1 cellular context compared by ENCODE assay signal in the genomic region with DNA sequence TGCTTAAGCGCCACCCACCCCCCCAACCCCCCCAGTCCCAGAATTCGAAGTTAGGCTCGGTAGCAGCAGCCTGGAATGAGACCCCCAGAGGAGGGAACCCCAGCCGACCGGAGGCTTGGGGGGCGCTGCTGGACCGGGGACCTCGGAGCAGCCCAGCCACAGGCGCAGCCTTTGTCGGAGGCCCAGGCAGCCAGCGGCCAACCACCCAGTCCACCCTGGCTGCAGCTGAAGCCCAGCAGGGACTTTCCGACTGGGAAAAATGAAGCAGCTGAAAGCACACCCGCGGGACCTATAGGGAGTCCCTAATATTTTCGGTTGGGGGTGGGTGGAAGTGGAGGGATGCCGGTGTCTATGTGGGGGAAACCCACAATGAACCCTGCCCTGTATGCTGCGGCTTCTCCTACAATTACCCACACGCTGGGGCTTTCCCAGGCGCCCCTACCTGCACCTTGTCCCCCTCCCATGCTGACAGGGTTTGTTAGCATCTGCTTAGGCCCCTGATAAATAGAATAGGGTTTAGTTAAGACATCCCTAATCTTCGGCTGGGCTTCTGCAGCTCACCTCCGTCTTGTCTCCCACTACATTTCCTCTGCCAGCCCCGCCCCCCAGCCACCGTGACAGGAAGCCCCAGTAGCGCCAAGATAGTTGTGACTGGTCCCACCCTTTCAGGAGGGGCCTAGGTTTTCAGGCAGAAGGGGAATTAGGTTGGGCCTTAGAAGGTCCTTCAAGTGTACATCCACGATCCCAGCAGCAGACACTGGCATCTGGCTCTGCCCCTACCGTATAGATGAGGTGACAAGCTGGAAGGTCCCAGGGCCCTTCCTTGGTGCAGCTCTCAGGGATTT.
TF ChIP-seq lines count a peak whose summit lies in the region.

No MANE protein-coding gene starts in this region.

TF ChIP-seq in GM12878, 131 proteins besides CTCF, POLR2A, EP300 and RAD21 (continues in another document):
- TF ChIP-seq, protein P1, sequence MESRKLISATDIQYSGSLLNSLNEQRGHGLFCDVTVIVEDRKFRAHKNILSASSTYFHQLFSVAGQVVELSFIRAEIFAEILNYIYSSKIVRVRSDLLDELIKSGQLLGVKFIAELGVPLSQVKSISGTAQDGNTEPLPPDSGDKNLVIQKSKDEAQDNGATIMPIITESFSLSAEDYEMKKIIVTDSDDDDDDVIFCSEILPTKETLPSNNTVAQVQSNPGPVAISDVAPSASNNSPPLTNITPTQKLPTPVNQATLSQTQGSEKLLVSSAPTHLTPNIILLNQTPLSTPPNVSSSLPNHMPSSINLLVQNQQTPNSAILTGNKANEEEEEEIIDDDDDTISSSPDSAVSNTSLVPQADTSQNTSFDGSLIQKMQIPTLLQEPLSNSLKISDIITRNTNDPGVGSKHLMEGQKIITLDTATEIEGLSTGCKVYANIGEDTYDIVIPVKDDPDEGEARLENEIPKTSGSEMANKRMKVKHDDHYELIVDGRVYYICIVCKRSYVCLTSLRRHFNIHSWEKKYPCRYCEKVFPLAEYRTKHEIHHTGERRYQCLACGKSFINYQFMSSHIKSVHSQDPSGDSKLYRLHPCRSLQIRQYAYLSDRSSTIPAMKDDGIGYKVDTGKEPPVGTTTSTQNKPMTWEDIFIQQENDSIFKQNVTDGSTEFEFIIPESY (IDR thresholded peaks at IDR 0.05): no peak
- TF ChIP-seq, protein P2, sequence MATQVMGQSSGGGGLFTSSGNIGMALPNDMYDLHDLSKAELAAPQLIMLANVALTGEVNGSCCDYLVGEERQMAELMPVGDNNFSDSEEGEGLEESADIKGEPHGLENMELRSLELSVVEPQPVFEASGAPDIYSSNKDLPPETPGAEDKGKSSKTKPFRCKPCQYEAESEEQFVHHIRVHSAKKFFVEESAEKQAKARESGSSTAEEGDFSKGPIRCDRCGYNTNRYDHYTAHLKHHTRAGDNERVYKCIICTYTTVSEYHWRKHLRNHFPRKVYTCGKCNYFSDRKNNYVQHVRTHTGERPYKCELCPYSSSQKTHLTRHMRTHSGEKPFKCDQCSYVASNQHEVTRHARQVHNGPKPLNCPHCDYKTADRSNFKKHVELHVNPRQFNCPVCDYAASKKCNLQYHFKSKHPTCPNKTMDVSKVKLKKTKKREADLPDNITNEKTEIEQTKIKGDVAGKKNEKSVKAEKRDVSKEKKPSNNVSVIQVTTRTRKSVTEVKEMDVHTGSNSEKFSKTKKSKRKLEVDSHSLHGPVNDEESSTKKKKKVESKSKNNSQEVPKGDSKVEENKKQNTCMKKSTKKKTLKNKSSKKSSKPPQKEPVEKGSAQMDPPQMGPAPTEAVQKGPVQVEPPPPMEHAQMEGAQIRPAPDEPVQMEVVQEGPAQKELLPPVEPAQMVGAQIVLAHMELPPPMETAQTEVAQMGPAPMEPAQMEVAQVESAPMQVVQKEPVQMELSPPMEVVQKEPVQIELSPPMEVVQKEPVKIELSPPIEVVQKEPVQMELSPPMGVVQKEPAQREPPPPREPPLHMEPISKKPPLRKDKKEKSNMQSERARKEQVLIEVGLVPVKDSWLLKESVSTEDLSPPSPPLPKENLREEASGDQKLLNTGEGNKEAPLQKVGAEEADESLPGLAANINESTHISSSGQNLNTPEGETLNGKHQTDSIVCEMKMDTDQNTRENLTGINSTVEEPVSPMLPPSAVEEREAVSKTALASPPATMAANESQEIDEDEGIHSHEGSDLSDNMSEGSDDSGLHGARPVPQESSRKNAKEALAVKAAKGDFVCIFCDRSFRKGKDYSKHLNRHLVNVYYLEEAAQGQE (IDR thresholded peaks at IDR 0.05; ENCODE audit: low read depth, low read length): no peak
- TF ChIP-seq TCF12 (IDR thresholded peaks at IDR 0.05; ENCODE audit: low read depth, low read length) (peak; percentile 57; the same call in 1 of the 2 replicates), NFYA (IDR thresholded peaks at IDR 0.05; ENCODE audit: borderline replicate concordance, low read depth, low read length) (no peak), WRNIP1 (IDR thresholded peaks at IDR 0.05; ENCODE audit: borderline replicate concordance, low read depth, low read length) (no peak), DPF2 (IDR thresholded peaks at IDR 0.05) (peak; percentile 60; the same call in 1 of the 2 replicates), EGR1 (IDR thresholded peaks at IDR 0.05; ENCODE audit: borderline replicate concordance in 1 of 2, low read depth in 2 of 2, low read length in 2 of 2) (peak in 1 of 2 experiments; percentile 56; a peak in 1 of 3 replicates), ASH2L (IDR thresholded peaks at IDR 0.05; ENCODE audit: borderline replicate concordance, low read depth) (no peak), ETV6 (conservative IDR thresholded peaks at IDR 0.05 in 1 of 2, IDR thresholded peaks at IDR 0.05 in 1 of 2; ENCODE audit: borderline replicate concordance in 1 of 2, low read depth in 1 of 2) (no peak), TCF3 (IDR thresholded peaks at IDR 0.05; ENCODE audit: borderline replicate concordance, insufficient read depth, low read depth, low read length) (no peak), JUNB (IDR thresholded peaks at IDR 0.05) (no peak), NR2C2 (IDR thresholded peaks at IDR 0.05; ENCODE audit: borderline replicate concordance, control insufficient read depth, insufficient read length, low read depth) (no peak), CHD4 (IDR thresholded peaks at IDR 0.05) (no peak), MEF2B (IDR thresholded peaks at IDR 0.05; ENCODE audit: partially characterized antibody, poor library complexity, severe bottlenecking) (peak; percentile 20), CREM (IDR thresholded peaks at IDR 0.05; ENCODE audit: low read depth) (no peak; the same call in 1 of the 2 replicates), NFIC (IDR thresholded peaks at IDR 0.05; ENCODE audit: low read depth, low read length) (peak; percentile 70; the same call in 1 of the 2 replicates), ZNF384 (IDR thresholded peaks at IDR 0.05; ENCODE audit: borderline replicate concordance, low read depth, low read length) (no peak), SUZ12 (IDR thresholded peaks at IDR 0.05; ENCODE audit: unreplicated experiment) (no peak), SP1 (IDR thresholded peaks at IDR 0.05; ENCODE audit: low read depth, low read length) (peak; percentile 17), LARP7 (IDR thresholded peaks at IDR 0.05) (no peak; the same call in 1 of the 2 replicates), SMARCA5 (IDR thresholded peaks at IDR 0.05) (no peak)
- TF ChIP-seq, protein P3, sequence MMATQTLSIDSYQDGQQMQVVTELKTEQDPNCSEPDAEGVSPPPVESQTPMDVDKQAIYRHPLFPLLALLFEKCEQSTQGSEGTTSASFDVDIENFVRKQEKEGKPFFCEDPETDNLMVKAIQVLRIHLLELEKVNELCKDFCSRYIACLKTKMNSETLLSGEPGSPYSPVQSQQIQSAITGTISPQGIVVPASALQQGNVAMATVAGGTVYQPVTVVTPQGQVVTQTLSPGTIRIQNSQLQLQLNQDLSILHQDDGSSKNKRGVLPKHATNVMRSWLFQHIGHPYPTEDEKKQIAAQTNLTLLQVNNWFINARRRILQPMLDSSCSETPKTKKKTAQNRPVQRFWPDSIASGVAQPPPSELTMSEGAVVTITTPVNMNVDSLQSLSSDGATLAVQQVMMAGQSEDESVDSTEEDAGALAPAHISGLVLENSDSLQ (IDR thresholded peaks at IDR 0.05): no peak; the same call in 1 of the 2 replicates
- TF ChIP-seq, protein P4, sequence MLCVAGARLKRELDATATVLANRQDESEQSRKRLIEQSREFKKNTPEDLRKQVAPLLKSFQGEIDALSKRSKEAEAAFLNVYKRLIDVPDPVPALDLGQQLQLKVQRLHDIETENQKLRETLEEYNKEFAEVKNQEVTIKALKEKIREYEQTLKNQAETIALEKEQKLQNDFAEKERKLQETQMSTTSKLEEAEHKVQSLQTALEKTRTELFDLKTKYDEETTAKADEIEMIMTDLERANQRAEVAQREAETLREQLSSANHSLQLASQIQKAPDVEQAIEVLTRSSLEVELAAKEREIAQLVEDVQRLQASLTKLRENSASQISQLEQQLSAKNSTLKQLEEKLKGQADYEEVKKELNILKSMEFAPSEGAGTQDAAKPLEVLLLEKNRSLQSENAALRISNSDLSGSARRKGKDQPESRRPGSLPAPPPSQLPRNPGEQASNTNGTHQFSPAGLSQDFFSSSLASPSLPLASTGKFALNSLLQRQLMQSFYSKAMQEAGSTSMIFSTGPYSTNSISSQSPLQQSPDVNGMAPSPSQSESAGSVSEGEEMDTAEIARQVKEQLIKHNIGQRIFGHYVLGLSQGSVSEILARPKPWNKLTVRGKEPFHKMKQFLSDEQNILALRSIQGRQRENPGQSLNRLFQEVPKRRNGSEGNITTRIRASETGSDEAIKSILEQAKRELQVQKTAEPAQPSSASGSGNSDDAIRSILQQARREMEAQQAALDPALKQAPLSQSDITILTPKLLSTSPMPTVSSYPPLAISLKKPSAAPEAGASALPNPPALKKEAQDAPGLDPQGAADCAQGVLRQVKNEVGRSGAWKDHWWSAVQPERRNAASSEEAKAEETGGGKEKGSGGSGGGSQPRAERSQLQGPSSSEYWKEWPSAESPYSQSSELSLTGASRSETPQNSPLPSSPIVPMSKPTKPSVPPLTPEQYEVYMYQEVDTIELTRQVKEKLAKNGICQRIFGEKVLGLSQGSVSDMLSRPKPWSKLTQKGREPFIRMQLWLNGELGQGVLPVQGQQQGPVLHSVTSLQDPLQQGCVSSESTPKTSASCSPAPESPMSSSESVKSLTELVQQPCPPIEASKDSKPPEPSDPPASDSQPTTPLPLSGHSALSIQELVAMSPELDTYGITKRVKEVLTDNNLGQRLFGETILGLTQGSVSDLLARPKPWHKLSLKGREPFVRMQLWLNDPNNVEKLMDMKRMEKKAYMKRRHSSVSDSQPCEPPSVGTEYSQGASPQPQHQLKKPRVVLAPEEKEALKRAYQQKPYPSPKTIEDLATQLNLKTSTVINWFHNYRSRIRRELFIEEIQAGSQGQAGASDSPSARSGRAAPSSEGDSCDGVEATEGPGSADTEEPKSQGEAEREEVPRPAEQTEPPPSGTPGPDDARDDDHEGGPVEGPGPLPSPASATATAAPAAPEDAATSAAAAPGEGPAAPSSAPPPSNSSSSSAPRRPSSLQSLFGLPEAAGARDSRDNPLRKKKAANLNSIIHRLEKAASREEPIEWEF (IDR thresholded peaks at IDR 0.05; ENCODE audit: insufficient replicate concordance, low read depth, low read length): no peak
- TF ChIP-seq, protein P5, sequence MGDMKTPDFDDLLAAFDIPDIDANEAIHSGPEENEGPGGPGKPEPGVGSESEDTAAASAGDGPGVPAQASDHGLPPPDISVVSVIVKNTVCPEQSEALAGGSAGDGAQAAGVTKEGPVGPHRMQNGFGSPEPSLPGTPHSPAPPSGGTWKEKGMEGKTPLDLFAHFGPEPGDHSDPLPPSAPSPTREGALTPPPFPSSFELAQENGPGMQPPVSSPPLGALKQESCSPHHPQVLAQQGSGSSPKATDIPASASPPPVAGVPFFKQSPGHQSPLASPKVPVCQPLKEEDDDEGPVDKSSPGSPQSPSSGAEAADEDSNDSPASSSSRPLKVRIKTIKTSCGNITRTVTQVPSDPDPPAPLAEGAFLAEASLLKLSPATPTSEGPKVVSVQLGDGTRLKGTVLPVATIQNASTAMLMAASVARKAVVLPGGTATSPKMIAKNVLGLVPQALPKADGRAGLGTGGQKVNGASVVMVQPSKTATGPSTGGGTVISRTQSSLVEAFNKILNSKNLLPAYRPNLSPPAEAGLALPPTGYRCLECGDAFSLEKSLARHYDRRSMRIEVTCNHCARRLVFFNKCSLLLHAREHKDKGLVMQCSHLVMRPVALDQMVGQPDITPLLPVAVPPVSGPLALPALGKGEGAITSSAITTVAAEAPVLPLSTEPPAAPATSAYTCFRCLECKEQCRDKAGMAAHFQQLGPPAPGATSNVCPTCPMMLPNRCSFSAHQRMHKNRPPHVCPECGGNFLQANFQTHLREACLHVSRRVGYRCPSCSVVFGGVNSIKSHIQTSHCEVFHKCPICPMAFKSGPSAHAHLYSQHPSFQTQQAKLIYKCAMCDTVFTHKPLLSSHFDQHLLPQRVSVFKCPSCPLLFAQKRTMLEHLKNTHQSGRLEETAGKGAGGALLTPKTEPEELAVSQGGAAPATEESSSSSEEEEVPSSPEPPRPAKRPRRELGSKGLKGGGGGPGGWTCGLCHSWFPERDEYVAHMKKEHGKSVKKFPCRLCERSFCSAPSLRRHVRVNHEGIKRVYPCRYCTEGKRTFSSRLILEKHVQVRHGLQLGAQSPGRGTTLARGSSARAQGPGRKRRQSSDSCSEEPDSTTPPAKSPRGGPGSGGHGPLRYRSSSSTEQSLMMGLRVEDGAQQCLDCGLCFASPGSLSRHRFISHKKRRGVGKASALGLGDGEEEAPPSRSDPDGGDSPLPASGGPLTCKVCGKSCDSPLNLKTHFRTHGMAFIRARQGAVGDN (IDR thresholded peaks at IDR 0.05): peak; percentile 63; the same call in 1 of the 2 replicates
- TF ChIP-seq, protein P6, sequence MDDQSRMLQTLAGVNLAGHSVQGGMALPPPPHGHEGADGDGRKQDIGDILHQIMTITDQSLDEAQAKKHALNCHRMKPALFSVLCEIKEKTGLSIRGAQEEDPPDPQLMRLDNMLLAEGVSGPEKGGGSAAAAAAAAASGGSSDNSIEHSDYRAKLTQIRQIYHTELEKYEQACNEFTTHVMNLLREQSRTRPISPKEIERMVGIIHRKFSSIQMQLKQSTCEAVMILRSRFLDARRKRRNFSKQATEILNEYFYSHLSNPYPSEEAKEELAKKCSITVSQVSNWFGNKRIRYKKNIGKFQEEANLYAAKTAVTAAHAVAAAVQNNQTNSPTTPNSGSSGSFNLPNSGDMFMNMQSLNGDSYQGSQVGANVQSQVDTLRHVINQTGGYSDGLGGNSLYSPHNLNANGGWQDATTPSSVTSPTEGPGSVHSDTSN (IDR thresholded peaks at IDR 0.05; ENCODE audit: insufficient replicate concordance, low read depth, low read length): no peak
- TF ChIP-seq, protein P7, sequence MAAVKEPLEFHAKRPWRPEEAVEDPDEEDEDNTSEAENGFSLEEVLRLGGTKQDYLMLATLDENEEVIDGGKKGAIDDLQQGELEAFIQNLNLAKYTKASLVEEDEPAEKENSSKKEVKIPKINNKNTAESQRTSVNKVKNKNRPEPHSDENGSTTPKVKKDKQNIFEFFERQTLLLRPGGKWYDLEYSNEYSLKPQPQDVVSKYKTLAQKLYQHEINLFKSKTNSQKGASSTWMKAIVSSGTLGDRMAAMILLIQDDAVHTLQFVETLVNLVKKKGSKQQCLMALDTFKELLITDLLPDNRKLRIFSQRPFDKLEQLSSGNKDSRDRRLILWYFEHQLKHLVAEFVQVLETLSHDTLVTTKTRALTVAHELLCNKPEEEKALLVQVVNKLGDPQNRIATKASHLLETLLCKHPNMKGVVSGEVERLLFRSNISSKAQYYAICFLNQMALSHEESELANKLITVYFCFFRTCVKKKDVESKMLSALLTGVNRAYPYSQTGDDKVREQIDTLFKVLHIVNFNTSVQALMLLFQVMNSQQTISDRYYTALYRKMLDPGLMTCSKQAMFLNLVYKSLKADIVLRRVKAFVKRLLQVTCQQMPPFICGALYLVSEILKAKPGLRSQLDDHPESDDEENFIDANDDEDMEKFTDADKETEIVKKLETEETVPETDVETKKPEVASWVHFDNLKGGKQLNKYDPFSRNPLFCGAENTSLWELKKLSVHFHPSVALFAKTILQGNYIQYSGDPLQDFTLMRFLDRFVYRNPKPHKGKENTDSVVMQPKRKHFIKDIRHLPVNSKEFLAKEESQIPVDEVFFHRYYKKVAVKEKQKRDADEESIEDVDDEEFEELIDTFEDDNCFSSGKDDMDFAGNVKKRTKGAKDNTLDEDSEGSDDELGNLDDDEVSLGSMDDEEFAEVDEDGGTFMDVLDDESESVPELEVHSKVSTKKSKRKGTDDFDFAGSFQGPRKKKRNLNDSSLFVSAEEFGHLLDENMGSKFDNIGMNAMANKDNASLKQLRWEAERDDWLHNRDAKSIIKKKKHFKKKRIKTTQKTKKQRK (IDR thresholded peaks at IDR 0.05; ENCODE audit: low read depth, low read length): no peak
- TF ChIP-seq, protein P8, sequence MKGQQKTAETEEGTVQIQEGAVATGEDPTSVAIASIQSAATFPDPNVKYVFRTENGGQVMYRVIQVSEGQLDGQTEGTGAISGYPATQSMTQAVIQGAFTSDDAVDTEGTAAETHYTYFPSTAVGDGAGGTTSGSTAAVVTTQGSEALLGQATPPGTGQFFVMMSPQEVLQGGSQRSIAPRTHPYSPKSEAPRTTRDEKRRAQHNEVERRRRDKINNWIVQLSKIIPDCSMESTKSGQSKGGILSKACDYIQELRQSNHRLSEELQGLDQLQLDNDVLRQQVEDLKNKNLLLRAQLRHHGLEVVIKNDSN (IDR thresholded peaks at IDR 0.05; ENCODE audit: borderline replicate concordance, extremely low read length, insufficient read depth, low read depth, low read length): no peak
